In genomic region chr22:20016734-20017621, GRCh38 we compare ENCODE assay signal across 8 cellular contexts. TPM values are rescaled to one million over a fixed set of nuclear protein-coding genes. Genes with fewer than 3 reads are reported as not detected.
DNase-seq lines count a peak whose midpoint lies in the region; ATAC-seq and TF ChIP-seq lines count a peak whose summit lies in the region.

TSS of gene ARVCF (minus strand) at chr22:20016823. CDS start at chr22:19990794, 26,029 bp downstream.

- intact Hi-C loops in heart right ventricle (cut with DNase I) (loop anchor here in 1 of 10 donors (5.0 kb wide), 1 partner anchor 65 kb away; the partner anchor contains the start of gene DGCR8), posterior cingulate gyrus (cut with DNase I) (no loop called here), transverse colon (cut with DNase I; ENCODE audit: low total_unique reads) (no loop called here)

- peak; percentile 70 to 75 (median 70) for ATAC-seq in T-cell (replicated peaks in 1 of 4)
- peak; percentile 39 to 75 (median 72) for ATAC-seq in heart right ventricle

- TF ChIP-seq CTCF in heart right ventricle (IDR thresholded peaks at IDR 0.05), result peak in 8 of 9 donors; percentile 12 to 48 (median 28)
- TF ChIP-seq CTCF in transverse colon (IDR thresholded peaks at IDR 0.05), result peak in 4 of 5 experiments; percentile 24 to 67 (median 40)

- H3K27ac Mint-ChIP-seq in T-cell, result no peak within 1 kb of the TSS

- TF ChIP-seq EP300 in transverse colon (IDR thresholded peaks at IDR 0.05; ENCODE audit: low read depth), result no peak

- H3K4me3 Mint-ChIP-seq in T-cell, result peak within 1 kb of the TSS; percentile 81 to 88 (median 82)

- H3K36me3 ChIP-seq in HAP-1 (replicated peaks) (no peaks in the 10 kb centered on the region), heart right ventricle (no peaks in the 10 kb centered on the region), transverse colon (no peaks in the 10 kb centered on the region)

- DNase-seq in EH (ENCODE audit: low read depth), result peak; percentile 81
- DNase-seq in HAP-1 (ENCODE audit: low spot score in 2 of 2), result peak; percentile 77 to 95
- peak; percentile 90 for DNase-seq in NCI-H1092 treated with DMSO at 0.1 percent for 48 hours (lab: John Stamatoyannopoulos, UW)
- peak; percentile 71 to 92 (median 87) for DNase-seq in T-cell
- DNase-seq in amniotic epithelial cell (ENCODE audit: low read depth), result peak; percentile 76
- DNase-seq in heart right ventricle, result peak; percentile 94
- DNase-seq in posterior cingulate gyrus, result peak; percentile 89 to 99 (median 92)
- DNase-seq in transverse colon, result peak; percentile 94

- 1% methylated on average over 73 to 79 of the region's 79 CpGs for whole genome bisulfite sequencing in heart right ventricle, 2 donors
- WGBS in transverse colon (ENCODE audit: low coverage in 1 of 2), 2 donors, result 0 to 1% methylated on average over 1 to 47 of the region's 79 CpGs

- H3K27me3 Mint-ChIP-seq in T-cell, result peaks cover 0 to 2% of the 10 kb centered on the region in 2 donors

- H3K4me1 Mint-ChIP-seq in T-cell, result peaks cover 10 to 25% (median 13%) of the 10 kb centered on the region in 3 donors

- no peak for TF ChIP-seq POLR2A in transverse colon (IDR thresholded peaks at IDR 0.05)

- CTCF ChIA-PET in T-cell (lab: Charles Lee), result no interaction called here

- H3K27me3 ChIP-seq in HAP-1 (ENCODE audit: low read depth), result no peaks in the 10 kb centered on the region
- H3K27me3 ChIP-seq in heart right ventricle, result peaks cover 0 to 26% (median 0%) of the 10 kb centered on the region in 7 donors
- H3K27me3 ChIP-seq in transverse colon, result peaks cover 17% of the 10 kb centered on the region

- peaks cover 10% of the 10 kb centered on the region for H3K4me1 ChIP-seq in HAP-1
- peaks cover 14 to 52% (median 39%) of the 10 kb centered on the region in 9 donors for H3K4me1 ChIP-seq in heart right ventricle
- H3K4me1 ChIP-seq in transverse colon, result peaks cover 12 to 29% (median 25%) of the 10 kb centered on the region in 4 donors

- H3K4me3 ChIP-seq in HAP-1 (peak within 1 kb of the TSS; percentile 67), heart right ventricle (peak within 1 kb of the TSS; percentile 51 to 96 (median 79)), transverse colon (peak within 1 kb of the TSS; percentile 65 to 94 (median 82))

- POLR2A ChIA-PET in T-cell (lab: Charles Lee), result no interaction called here

- in situ Hi-C loops in HAP-1 (cut with MboI; ENCODE audit: low sequenced_read_pairs), result loop anchor here (10.0 kb wide), 1 partner anchor 58 kb away; no protein-coding TSS in a partner anchor
- in situ Hi-C loops in transverse colon (cut with MboI; ENCODE audit: low pct_ligation_motif_present in 1 of 4, low pct_unique_long_range_greater_than_20kb in 1 of 4, low sequenced_read_pairs in 3 of 4), result no loop called here

- H3K36me3 Mint-ChIP-seq in T-cell, result no peaks in the 10 kb centered on the region

- no peaks in the 10 kb centered on the region for H3K9me3 Mint-ChIP-seq in T-cell

- H3K27ac ChIP-seq in heart right ventricle, result peak within 1 kb of the TSS in 6 of 10 donors; percentile 10 to 62 (median 36)
- H3K27ac ChIP-seq in transverse colon, result peak within 1 kb of the TSS in 3 of 4 donors; percentile 45 to 55 (median 46)

- H3K9me3 ChIP-seq in HAP-1 (no peaks in the 10 kb centered on the region; the same call in 1 of the 2 replicates), heart right ventricle (no peaks in the 10 kb centered on the region), transverse colon (no peaks in the 10 kb centered on the region)

RNA-seq across cellular contexts. Expression of gene ARVCF, which starts in this region (rescaled TPM):
- total RNA-seq in T-cell, result 1 to 10 TPM; 2.5 to 8.6 (median 6.4) TPM
- total RNA-seq in heart right ventricle, result 10 to 100 TPM; 22.2 to 53.5 (median 32.1) TPM
- 10 to 100 TPM; 26.8 to 58.9 TPM for polyA plus RNA-seq in heart right ventricle
- 10 to 100 TPM; 15.3 to 81.6 (median 19.3) TPM for total RNA-seq in transverse colon

Comparison
In these comparisons a context has a peak if more than half of its experiments do, and no peak if none do; other contexts are left out.
1. Peak in every context shown above with its lines: DNase-seq, ATAC-seq, H3K4me3 ChIP-seq and H3K27ac ChIP-seq.